11 cellular contexts compared by ENCODE assay signal in genomic region chr3:106688463-106688862, GRCh38.
DNase-seq lines count a peak whose midpoint lies in the region; ATAC-seq and TF ChIP-seq lines count a peak whose summit lies in the region.
"Had no signal": no experiment of that assay in that cellular context is flagged by ENCODE, and none has a peak within 500 bp of the region (broad histone marks: within the 10 kb centered on the region; RNA-seq: fewer than 3 reads in every experiment).

No MANE protein-coding gene starts in this region.

- no peak overlapping the region for H2BK5ac ChIP-seq in IMR-90 (ENCODE audit: low read depth, low read length, poor library complexity, severe bottlenecking)

- no peak for TF ChIP-seq RAD21 in IMR-90 (IDR thresholded peaks at IDR 0.05; ENCODE audit: low read length)

- no peak overlapping the region for H2AK5ac ChIP-seq in IMR-90 (ENCODE audit: low read depth, low read length)

- no peak overlapping the region for H3K18ac ChIP-seq in IMR-90 (ENCODE audit: low read depth, low read length)

- H3K4me3 ChIP-seq in AG10803 (ENCODE audit: low read length) = no peak overlapping the region
- H3K4me3 ChIP-seq in IMR-90 (ENCODE audit: insufficient read depth, low read depth, low read length) = no peak overlapping the region
- no peak overlapping the region for H3K4me3 ChIP-seq in lower leg skin (ENCODE audit: low read depth, poor library complexity, severe bottlenecking)
- H3K4me3 ChIP-seq: heart left ventricle had no signal

- H3K4me2 ChIP-seq in IMR-90 (ENCODE audit: low read depth, low read length) = no peak overlapping the region

- in situ Hi-C loops in IMR-90 (cut with MboI; ENCODE audit: low sequenced_read_pairs) = no loop called here

- H4K5ac ChIP-seq in IMR-90 (ENCODE audit: low read depth, low read length) = no peak overlapping the region

- H3K27ac ChIP-seq in IMR-90 (ENCODE audit: insufficient read depth, low read length) = no peak overlapping the region
- H3K27ac ChIP-seq: heart left ventricle, neutrophil had no signal

- H3K9me1 ChIP-seq in IMR-90 (ENCODE audit: insufficient read depth, low read length) = no peaks in the 10 kb centered on the region

- TF ChIP-seq CTCF in AG10803 (conservative IDR thresholded peaks at IDR 0.05; ENCODE audit: low read length) = no peak
- no peak for TF ChIP-seq CTCF in IMR-90 (conservative IDR thresholded peaks at IDR 0.05; ENCODE audit: low read depth, low read length)
- no peak for TF ChIP-seq CTCF in lower leg skin (IDR thresholded peaks at IDR 0.05)

- no CpG with 5 or more reads among the region's 2 CpGs for WGBS in IMR-90 (ENCODE audit: extremely low coverage in 2 of 2, insufficient read length in 1 of 2), 2 experiments
- WGBS in lower leg skin, 2 donors = 16 to 31% methylated on average over 2 of the region's 2 CpGs

- H2BK20ac ChIP-seq in IMR-90 (ENCODE audit: low read depth, low read length) = no peak overlapping the region

- peak; percentile 94 for DNase-seq in AG10803 (ENCODE audit: low read depth)
- DNase-seq in IMR-90 = peak; percentile 92
- DNase-seq in amniotic stem cell (lab: John Stamatoyannopoulos, UW) = peak; percentile 75
- DNase-seq in lower leg skin (ENCODE audit: low spot score in 2 of 2) = peak; percentile 23 to 80
- DNase-seq in MV-4-11 (lab: John Stamatoyannopoulos, UW) = no peak
- DNase-seq in medulla oblongata (ENCODE audit: extremely low spot score) = no peak
- no peak for DNase-seq in NCI-H524 (lab: John Stamatoyannopoulos, UW)
- DNase-seq: NCI-H526 treated with DMSO at 0.1 percent for 48 hours had no signal

- H4K20me1 ChIP-seq in IMR-90 (ENCODE audit: insufficient read depth, low read length) = no peaks in the 10 kb centered on the region

- no TSS peak for BruUV-seq in IMR-90 (replicated peaks; lab: Mats Ljungman, UMichigan)

- no peaks in the 10 kb centered on the region for H3K27me3 ChIP-seq in IMR-90 (ENCODE audit: control insufficient read depth, insufficient read depth, low read length)
- H3K27me3 ChIP-seq: heart left ventricle, neutrophil had no signal

- no peak overlapping the region for H3K23ac ChIP-seq in IMR-90 (ENCODE audit: low read depth, low read length)

- intact Hi-C loops in IMR-90 (cut with micrococcal nuclease) (no loop called here), lower leg skin (cut with DNase I; ENCODE audit: low total_unique reads) (no loop called here)

- no peak overlapping the region for H4K91ac ChIP-seq in IMR-90 (ENCODE audit: insufficient read depth, low read depth, low read length)

- no peak overlapping the region for H2BK15ac ChIP-seq in IMR-90 (ENCODE audit: low read depth, low read length)

- no peaks in the 10 kb centered on the region for H3K79me1 ChIP-seq in IMR-90 (ENCODE audit: low read depth in 1 of 2, low read length in 2 of 2)

- POLR2A ChIA-PET in IMR-90 (lab: Charles Lee; ENCODE audit: unreplicated experiment) = no interaction called here

- ATAC-seq in IMR-90 (ENCODE audit: low read depth) = peak; percentile 87
- ATAC-seq in GM18861 (IDR thresholded peaks at IDR 0.05; ENCODE audit: unreplicated experiment) = no peak

- TF ChIP-seq POLR2A in IMR-90 (IDR thresholded peaks at IDR 0.05; ENCODE audit: low read depth, low read length) (no peak), lower leg skin (IDR thresholded peaks at IDR 0.05) (no peak)

- no peaks in the 10 kb centered on the region for H3K9me3 ChIP-seq in IMR-90 (ENCODE audit: control insufficient read depth, insufficient read depth, low read length)
- H3K9me3 ChIP-seq: heart left ventricle, neutrophil had no signal

- CTCF ChIA-PET in IMR-90 (lab: Yijun Ruan, JAX) = interaction anchor here (0.6 to 1.0 kb wide), 4 partner anchors 36 to 1067 kb away, joined by 3 read pairs; no protein-coding TSS in a partner anchor

- no peaks in the 10 kb centered on the region for H3K36me3 ChIP-seq in IMR-90 (ENCODE audit: control insufficient read depth, insufficient read depth, low read length)
- H3K36me3 ChIP-seq: heart left ventricle, neutrophil had no signal

- H3K56ac ChIP-seq in IMR-90 (ENCODE audit: extremely low read depth, insufficient read depth, low read length) = no peak overlapping the region

- no peak overlapping the region for H2AK9ac ChIP-seq in IMR-90 (replicated peaks; ENCODE audit: low read depth, low read length, poor library complexity)

- H3K4me1 ChIP-seq in IMR-90 (ENCODE audit: control insufficient read depth, insufficient read depth, low read length) = no peaks in the 10 kb centered on the region
- H3K4me1 ChIP-seq: heart left ventricle had no signal

- H4K8ac ChIP-seq in IMR-90 (ENCODE audit: low read depth in 2 of 2, low read length in 2 of 2) = no peak overlapping the region

- no peak overlapping the region for H3K9ac ChIP-seq in IMR-90 (ENCODE audit: low read depth, low read length)

- dilution Hi-C loops in IMR-90 (cut with HindIII; ENCODE audit: low sequenced_read_pairs, unreplicated experiment) = no loop called here

- H3K14ac ChIP-seq in IMR-90 (replicated peaks; ENCODE audit: low read depth, low read length) = no peak overlapping the region

- H3K4ac ChIP-seq in IMR-90 (ENCODE audit: low read depth, low read length) = no peak overlapping the region

- H2BK120ac ChIP-seq in IMR-90 (ENCODE audit: low read depth, low read length) = no peak overlapping the region

- H2AFZ ChIP-seq in IMR-90 (replicated peaks; ENCODE audit: low read length, poor library complexity) = no peak overlapping the region

TF ChIP-seq in IMR-90, 13 proteins besides CTCF, POLR2A, EP300 and RAD21:
- no peak for TF ChIP-seq MAZ (IDR thresholded peaks at IDR 0.05; ENCODE audit: borderline replicate concordance, low read depth, low read length)
- peak; percentile 53; the same call in 1 of the 2 replicates for TF ChIP-seq FOS (IDR thresholded peaks at IDR 0.05; ENCODE audit: low read depth, low read length)
- TF ChIP-seq CEBPB (IDR thresholded peaks at IDR 0.05; ENCODE audit: low read depth, low read length) = peak; percentile 98
- TF ChIP-seq BHLHE40 (IDR thresholded peaks at IDR 0.05; ENCODE audit: low read depth, low read length) = peak; percentile 92

Comparison
In these comparisons a context has a peak if more than half of its experiments do, and no peak if none do; other contexts are left out.
1. DNase-seq: peak in AG10803 (single experiment), IMR-90 (single experiment), amniotic stem cell (single experiment) and lower leg skin (2 of 2); none in MV-4-11 (single experiment), medulla oblongata (single experiment) and NCI-H524 (0 of 2).